ENCODE assay signal across 1 cellular context in the genomic region with DNA sequence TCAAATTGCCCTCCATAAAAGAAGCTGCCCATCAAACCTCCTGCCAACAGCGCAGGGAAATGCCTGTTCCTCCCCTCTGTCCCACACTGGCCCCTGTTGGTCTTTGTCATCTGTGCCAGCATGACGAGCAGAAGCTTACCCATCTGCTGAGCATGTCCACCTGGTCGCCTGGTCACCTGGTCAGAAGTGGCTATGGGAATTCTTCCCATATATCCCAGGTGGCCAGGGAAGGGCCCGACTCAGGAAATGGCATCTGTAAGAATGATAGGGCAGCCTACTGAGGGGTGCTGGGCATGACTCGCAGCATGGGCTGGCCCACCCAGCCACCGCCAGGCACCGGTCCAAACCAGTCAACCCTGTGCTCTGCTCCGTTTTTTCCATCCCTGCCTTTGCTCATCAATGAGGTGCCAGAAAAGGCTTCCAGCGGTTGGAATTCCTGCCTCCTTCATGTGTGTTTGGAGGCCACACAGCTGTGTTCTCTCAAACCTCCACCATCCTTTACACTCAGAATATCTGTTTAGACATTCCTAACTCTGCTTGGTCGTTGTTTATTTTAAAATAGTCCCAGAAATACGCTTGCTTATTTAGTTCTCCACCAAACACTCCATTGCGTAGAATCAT.
A peak's percentile ranks its signal among the peaks of the same experiment; 100 is the strongest.
TF ChIP-seq lines count a peak whose summit lies in the region.

No MANE protein-coding gene starts in this region.

TF ChIP-seq in liver, 16 proteins besides CTCF, POLR2A, EP300 and RAD21 (continued from another document):
- TF ChIP-seq, protein P1, sequence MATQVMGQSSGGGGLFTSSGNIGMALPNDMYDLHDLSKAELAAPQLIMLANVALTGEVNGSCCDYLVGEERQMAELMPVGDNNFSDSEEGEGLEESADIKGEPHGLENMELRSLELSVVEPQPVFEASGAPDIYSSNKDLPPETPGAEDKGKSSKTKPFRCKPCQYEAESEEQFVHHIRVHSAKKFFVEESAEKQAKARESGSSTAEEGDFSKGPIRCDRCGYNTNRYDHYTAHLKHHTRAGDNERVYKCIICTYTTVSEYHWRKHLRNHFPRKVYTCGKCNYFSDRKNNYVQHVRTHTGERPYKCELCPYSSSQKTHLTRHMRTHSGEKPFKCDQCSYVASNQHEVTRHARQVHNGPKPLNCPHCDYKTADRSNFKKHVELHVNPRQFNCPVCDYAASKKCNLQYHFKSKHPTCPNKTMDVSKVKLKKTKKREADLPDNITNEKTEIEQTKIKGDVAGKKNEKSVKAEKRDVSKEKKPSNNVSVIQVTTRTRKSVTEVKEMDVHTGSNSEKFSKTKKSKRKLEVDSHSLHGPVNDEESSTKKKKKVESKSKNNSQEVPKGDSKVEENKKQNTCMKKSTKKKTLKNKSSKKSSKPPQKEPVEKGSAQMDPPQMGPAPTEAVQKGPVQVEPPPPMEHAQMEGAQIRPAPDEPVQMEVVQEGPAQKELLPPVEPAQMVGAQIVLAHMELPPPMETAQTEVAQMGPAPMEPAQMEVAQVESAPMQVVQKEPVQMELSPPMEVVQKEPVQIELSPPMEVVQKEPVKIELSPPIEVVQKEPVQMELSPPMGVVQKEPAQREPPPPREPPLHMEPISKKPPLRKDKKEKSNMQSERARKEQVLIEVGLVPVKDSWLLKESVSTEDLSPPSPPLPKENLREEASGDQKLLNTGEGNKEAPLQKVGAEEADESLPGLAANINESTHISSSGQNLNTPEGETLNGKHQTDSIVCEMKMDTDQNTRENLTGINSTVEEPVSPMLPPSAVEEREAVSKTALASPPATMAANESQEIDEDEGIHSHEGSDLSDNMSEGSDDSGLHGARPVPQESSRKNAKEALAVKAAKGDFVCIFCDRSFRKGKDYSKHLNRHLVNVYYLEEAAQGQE (IDR thresholded peaks at IDR 0.05), result peak; percentile 20
